ENCODE assay signal across 11 cellular contexts in genomic region chr6:30481213-30481964, GRCh38. TPM values are rescaled to one million over a fixed set of nuclear protein-coding genes. Genes with fewer than 3 reads are reported as not detected.
A peak's percentile ranks its signal among the peaks of the same experiment; 100 is the strongest.
DNase-seq lines count a peak whose midpoint lies in the region; ATAC-seq, FAIRE-seq and TF ChIP-seq lines count a peak whose summit lies in the region.
"Had no signal": no experiment of that assay in that cellular context is flagged by ENCODE, and none has a peak within 500 bp of the region (broad histone marks: within the 10 kb centered on the region; RNA-seq: fewer than 3 reads in every experiment).

No MANE protein-coding gene starts in this region.

- ATAC-seq in GM12878 (peak; percentile 46), GM21367 (IDR thresholded peaks at IDR 0.05; ENCODE audit: unreplicated experiment) (no peak), body of pancreas (no peak)
- no peak for ATAC-seq in naive thymus-derived CD4-positive, alpha-beta T cell

- H2AFZ ChIP-seq in KMS-11 (ENCODE audit: low read depth) (no peak overlapping the region), GM12878 (ENCODE audit: control insufficient read depth, low read depth, low read length) (no peak overlapping the region)

- TF ChIP-seq CTCF in KMS-11 (conservative IDR thresholded peaks at IDR 0.05; ENCODE audit: low read depth, low read length) (no peak), GM12878 (IDR thresholded peaks at IDR 0.05 in 2 of 3, conservative IDR thresholded peaks at IDR 0.05 in 1 of 3; ENCODE audit: control insufficient read depth in 2 of 3, extremely low read depth in 1 of 3, insufficient read depth in 1 of 3, low read depth in 3 of 3, low read length in 3 of 3) (no peak), body of pancreas (IDR thresholded peaks at IDR 0.05) (no peak)

- DNase-seq in ELF-1 (ENCODE audit: low read depth, low spot score): peak; percentile 36
- DNase-seq in GM12878 (ENCODE audit: low read depth, low spot score): no peak
- no peak for DNase-seq in naive thymus-derived CD4-positive, alpha-beta T cell
- no peak for DNase-seq in NCI-H2107 (lab: John Stamatoyannopoulos, UW)
- DNase-seq in GM12891 (ENCODE audit: insufficient read length, low spot score): no peak
- DNase-seq in body of pancreas: no peak

- no peak for TF ChIP-seq EP300 in GM12878 (IDR thresholded peaks at IDR 0.05; ENCODE audit: borderline replicate concordance in 1 of 2, control insufficient read depth in 1 of 2, low read depth in 2 of 2, low read length in 2 of 2)

- no peaks in the 10 kb centered on the region for H3K36me3 Mint-ChIP-seq in naive thymus-derived CD4-positive, alpha-beta T cell

- H4K20me1 ChIP-seq in KMS-11 (ENCODE audit: insufficient read depth): no peaks in the 10 kb centered on the region
- H4K20me1 ChIP-seq in GM12878 (ENCODE audit: control insufficient read depth, insufficient read depth): no peaks in the 10 kb centered on the region

- H3K27me3 Mint-ChIP-seq in naive thymus-derived CD4-positive, alpha-beta T cell: peaks cover 43 to 75% (median 50%) of the 10 kb centered on the region in 5 donors

- H3K27ac Mint-ChIP-seq in naive thymus-derived CD4-positive, alpha-beta T cell: peak overlapping the region in 4 of 9 donors; percentile 1 to 22 (median 8)

- H3K4me3 ChIP-seq in KMS-11 (IDR thresholded peaks at IDR 0.05; ENCODE audit: insufficient read depth, low read depth, low read length) (no peak overlapping the region), GM12878 (no peak overlapping the region), body of pancreas (no peak overlapping the region)
- no peak overlapping the region for H3K4me3 ChIP-seq in naive thymus-derived CD4-positive, alpha-beta T cell (ENCODE audit: low read length)
- H3K4me3 ChIP-seq: ovary had no signal

- no peak overlapping the region for H3K9ac ChIP-seq in KMS-11
- H3K9ac ChIP-seq in GM12878 (ENCODE audit: control insufficient read depth, insufficient read depth, low read length): no peak overlapping the region

- peaks cover 22% of the 10 kb centered on the region for H3K4me1 ChIP-seq in KMS-11 (ENCODE audit: low read depth, poor library complexity, severe bottlenecking)
- H3K4me1 ChIP-seq in GM12878 (ENCODE audit: control insufficient read depth, insufficient read depth, low read length): peaks cover 9% of the 10 kb centered on the region; the same call in 1 of the 2 replicates
- H3K4me1 ChIP-seq in naive thymus-derived CD4-positive, alpha-beta T cell (ENCODE audit: control insufficient read depth in 2 of 2, insufficient read depth in 2 of 2, low read length in 2 of 2): peaks cover 21 to 23% of the 10 kb centered on the region in 2 donors
- peaks cover 7% of the 10 kb centered on the region for H3K4me1 ChIP-seq in body of pancreas

- H3K4me3 Mint-ChIP-seq in naive thymus-derived CD4-positive, alpha-beta T cell: peak overlapping the region in 7 of 10 donors; percentile 40 to 61 (median 57)

- RAD21 ChIA-PET in GM12878 (lab: Charles Lee; ENCODE audit: unreplicated experiment): interaction anchor here (0.6 to 6.9 kb wide), 20 partner anchors 10 to 606 kb away, joined by 3 to 159 read pairs (median 4); partner anchors contain the start of gene DHX16

- H3K79me2 ChIP-seq in KMS-11 (ENCODE audit: insufficient read depth, low read depth): no peaks in the 10 kb centered on the region
- H3K79me2 ChIP-seq in GM12878 (ENCODE audit: control insufficient read depth, insufficient read depth, low read length): no peaks in the 10 kb centered on the region

- 32% methylated on average over 33 of the region's 33 CpGs for WGBS in GM12878 (ENCODE audit: insufficient coverage, insufficient replicate concordance, low lambda C conversion rate, missing lambda C conversion rate)
- WGBS in body of pancreas, 2 donors: 4% methylated on average over 20 to 33 of the region's 33 CpGs

- H3K9me3 ChIP-seq in GM12878 (replicated peaks; ENCODE audit: control insufficient read depth, insufficient read depth, low read length): no peaks in the 10 kb centered on the region; the same call in 2 of the 3 replicates
- no peaks in the 10 kb centered on the region for H3K9me3 ChIP-seq in naive thymus-derived CD4-positive, alpha-beta T cell (ENCODE audit: control insufficient read depth in 2 of 3, low read length in 3 of 3)
- H3K9me3 ChIP-seq in body of pancreas: no peaks in the 10 kb centered on the region
- H3K9me3 ChIP-seq: ovary, upper lobe of left lung had no signal

- POLR2A ChIA-PET in GM12878 (lab: Charles Lee): interaction anchor here (0.6 to 3.5 kb wide), 4 partner anchors 60 to 191 kb away, joined by 3 to 15 read pairs (median 4); partner anchors contain the start of gene DHX16
- POLR2A ChIA-PET in naive thymus-derived CD4-positive, alpha-beta T cell (lab: Charles Lee): interaction anchor here (0.6 to 1.5 kb wide), 9 partner anchors 9 to 193 kb away, joined by 3 to 10 read pairs (median 4); no protein-coding TSS in a partner anchor

- peaks cover 11 to 35% (median 24%) of the 10 kb centered on the region in 7 donors for H3K4me1 Mint-ChIP-seq in naive thymus-derived CD4-positive, alpha-beta T cell

- in situ Hi-C loops in GM12878 (cut with MboI): loop anchor here (5.0 kb wide), 3 partner anchors 116 to 251 kb away; partner anchors contain the start of gene DHX16

- peaks cover 62% of the 10 kb centered on the region for H3K27me3 ChIP-seq in KMS-11 (ENCODE audit: insufficient read depth, low read depth)
- H3K27me3 ChIP-seq in GM12878 (replicated peaks in 1 of 2; ENCODE audit: control insufficient read depth in 2 of 2, insufficient read depth in 2 of 2, low read length in 1 of 2): peaks cover 2 to 8% of the 10 kb centered on the region in 2 experiments; a peak in 3 of 4 replicates
- H3K27me3 ChIP-seq in naive thymus-derived CD4-positive, alpha-beta T cell (ENCODE audit: control insufficient read depth in 2 of 2, insufficient read depth in 2 of 2, low read length in 2 of 2): peaks cover 12 to 23% of the 10 kb centered on the region in 2 donors
- peaks cover 0 to 16% of the 10 kb centered on the region in 2 donors for H3K27me3 ChIP-seq in body of pancreas

- TF ChIP-seq RAD21 in GM12878 (IDR thresholded peaks at IDR 0.05; ENCODE audit: insufficient read depth, low read depth, low read length): no peak

- intact Hi-C loops in GM12878 (cut with micrococcal nuclease; ENCODE audit: unreplicated experiment): loop anchor here (10.0 kb wide), 1 partner anchor 603 kb away; no protein-coding TSS in a partner anchor
- intact Hi-C loops in naive thymus-derived CD4-positive, alpha-beta T cell (cut with micrococcal nuclease): loop anchor here (2.0 to 5.0 kb wide), 3 partner anchors 15 to 396 kb away; no protein-coding TSS in a partner anchor
- intact Hi-C loops in body of pancreas (cut with DNase I): no loop called here

- H3K4me2 ChIP-seq in KMS-11: peak overlapping the region; percentile 38; the same call in 1 of the 2 replicates
- peak overlapping the region; percentile 50 for H3K4me2 ChIP-seq in GM12878 (ENCODE audit: control insufficient read depth, insufficient read depth)

- FAIRE-seq in GM12878 (lab: Jason Lieb, UNC) (no peak), GM12891 (lab: Jason Lieb, UNC) (no peak)
- FAIRE-seq: bronchial epithelial cell had no signal

- SMC1A ChIA-PET in GM12878 (lab: Charles Lee; ENCODE audit: uncharacterized antibody, unreplicated experiment): interaction anchor here (0.7 to 8.6 kb wide), 8 partner anchors 10 to 127 kb away, joined by 3 to 221 read pairs (median 5); no protein-coding TSS in a partner anchor

- no peak overlapping the region for H3K27ac ChIP-seq in KMS-11
- no peak overlapping the region for H3K27ac ChIP-seq in GM12878 (ENCODE audit: control insufficient read depth, insufficient read depth)
- H3K27ac ChIP-seq in naive thymus-derived CD4-positive, alpha-beta T cell (ENCODE audit: low read depth, low read length): no peak overlapping the region
- no peak overlapping the region for H3K27ac ChIP-seq in body of pancreas
- H3K27ac ChIP-seq: ovary, upper lobe of left lung had no signal

- H3K36me3 ChIP-seq in KMS-11 (ENCODE audit: insufficient read depth): no peaks in the 10 kb centered on the region
- H3K36me3 ChIP-seq in GM12878 (ENCODE audit: control insufficient read depth in 2 of 2, insufficient read depth in 2 of 2, low read length in 1 of 2): no peaks in the 10 kb centered on the region
- no peaks in the 10 kb centered on the region for H3K36me3 ChIP-seq in naive thymus-derived CD4-positive, alpha-beta T cell (ENCODE audit: control insufficient read depth in 2 of 3, insufficient read depth in 3 of 3, low read length in 3 of 3)
- H3K36me3 ChIP-seq in body of pancreas (replicated peaks in 1 of 2; ENCODE audit: insufficient read depth in 1 of 2, low read depth in 2 of 2): no peaks in the 10 kb centered on the region
- H3K36me3 ChIP-seq: ovary, upper lobe of left lung had no signal

- peaks cover 0 to 1% (median 0%) of the 10 kb centered on the region in 11 donors for H3K9me3 Mint-ChIP-seq in naive thymus-derived CD4-positive, alpha-beta T cell

- BruUV-seq in GM12878 (replicated peaks; lab: Mats Ljungman, UMichigan): no TSS peak

- TF ChIP-seq POLR2A in GM12878 (IDR thresholded peaks at IDR 0.05; ENCODE audit: low read depth, low read length) (no peak), GM12891 (IDR thresholded peaks at IDR 0.05; ENCODE audit: low read depth, low read length) (no peak), body of pancreas (IDR thresholded peaks at IDR 0.05) (no peak)

- CTCF ChIA-PET in GM12878 (lab: Yijun Ruan, JAX): interaction anchor here (0.8 to 10.3 kb wide), 28 partner anchors 12 to 605 kb away, joined by 3 to 480 read pairs (median 6); partner anchors contain the start of genes DHX16, MRPS18B, PPP1R10 and VARS2
- CTCF ChIA-PET in naive thymus-derived CD4-positive, alpha-beta T cell (lab: Charles Lee): interaction anchor here (1.0 to 10.0 kb wide), 20 partner anchors 29 to 427 kb away, joined by 3 to 263 read pairs (median 5); partner anchors contain the start of genes ABCF1, GTF2H4 and PRR3

RNA-seq across cellular contexts. Expression of gene HLA-E, which starts 7.9 kb away (rescaled TPM):
- total RNA-seq in GM12878 (2013; cell fraction: nucleolus; rRNA removed): 370 and 377 TPM in 2 replicates
- total RNA-seq in GM12878 (2014; rRNA removed): 483 and 499 TPM in 2 replicates
- 262 and 265 TPM in 2 replicates for total RNA-seq in GM12878 (2014; rRNA removed; fragmentation: Illumina TruSeq; extraction: Trizol)
- 390 and 409 TPM in 2 replicates for total RNA-seq in GM12878 (2021)
- polyA plus RNA-seq in GM12878 (2011; ENCODE audit: low read depth): 300 TPM
- polyA plus RNA-seq in GM12878 (2011; rRNA removed): 259 and 321 TPM in 2 replicates
- polyA plus RNA-seq in GM12878 (2011; cell fraction: cytosol; rRNA removed): 371 and 460 TPM in 2 replicates
- 254 and 282 TPM in 2 replicates for polyA plus RNA-seq in GM12878 (2011; cell fraction: nucleus; rRNA removed)
- 497 and 532 TPM in 2 replicates for polyA plus RNA-seq in GM12878 (2012)
- polyA plus RNA-seq in GM12878 (2014; fragmentation: Illumina TruSeq; extraction: Trizol): 157 and 256 TPM in 2 replicates
- 10 to 100 TPM; 35.1 to 62.3 TPM for polyA plus RNA-seq in GM12878 (2014; fragmentation: Nextera tagmentation; extraction: Ambion mirVana)
- 480 and 510 TPM in 2 replicates for polyA plus RNA-seq in GM12878 (2014; rRNA removed)
- 100 to 1,000 TPM; 251 to 272 TPM for polyA plus RNA-seq in GM12878 (2016; fragmentation: Nextera tagmentation; extraction: Ambion mirVana)
- 217 and 352 TPM in 2 replicates for polyA minus RNA-seq in GM12878 (2011; rRNA and poly(A)+ RNA removed)
- polyA minus RNA-seq in GM12878 (2011; cell fraction: cytosol; rRNA and poly(A)+ RNA removed): 109 and 129 TPM in 2 replicates
- polyA minus RNA-seq in GM12878 (2011; cell fraction: nucleus; rRNA and poly(A)+ RNA removed): 98.8 and 156 TPM in 2 replicates
- total RNA-seq in naive thymus-derived CD4-positive, alpha-beta T cell: 1,000 to 10,000 TPM in 4 of 5 experiments, 100 to 1,000 TPM in 1; 614 to 1,412 (median 1,095) TPM
- polyA plus RNA-seq in naive thymus-derived CD4-positive, alpha-beta T cell: 1,000 to 10,000 TPM; 3,020 to 3,096 TPM
- 359 TPM for polyA plus RNA-seq in GM12891 (2012; ENCODE audit: low read depth, missing spikeins)
- 100 to 1,000 TPM; 133 to 216 TPM for total RNA-seq in body of pancreas
